ENCODE assay signal across 24 cellular contexts in the genomic region with DNA sequence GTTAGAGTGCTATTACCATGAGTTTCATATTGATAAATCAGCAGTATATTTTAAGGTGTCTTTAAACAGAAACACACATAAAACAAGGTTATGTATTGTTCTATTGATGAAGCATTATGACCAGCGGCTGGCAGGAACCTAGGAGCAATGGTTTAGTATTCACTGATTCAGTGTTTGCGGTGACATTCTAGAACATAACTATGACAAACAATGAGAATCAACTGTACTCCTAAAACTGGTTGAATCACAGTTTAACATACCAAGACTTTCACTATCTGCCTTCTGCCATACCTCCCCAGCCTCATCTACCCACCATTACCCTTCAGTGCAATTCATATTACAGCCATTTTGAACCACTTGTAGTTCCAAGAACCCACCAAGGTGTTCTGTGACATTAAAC. TPM values are rescaled to one million over a fixed set of nuclear protein-coding genes. Genes with fewer than 3 reads are reported as not detected.
DNase-seq lines count a peak whose midpoint lies in the region; ATAC-seq, FAIRE-seq and TF ChIP-seq lines count a peak whose summit lies in the region.
"Had no signal": no experiment of that assay in that cellular context is flagged by ENCODE, and none has a peak within 500 bp of the region (broad histone marks: within the 10 kb centered on the region; RNA-seq: fewer than 3 reads in every experiment).

No MANE protein-coding gene starts in this region.

- FAIRE-seq in astrocyte (lab: Jason Lieb, UNC): peak; percentile 72
- FAIRE-seq: GM12892 had no signal

- CTCF ChIA-PET in activated CD4-positive, alpha-beta T cell treated with anti-CD3 and anti-CD28 coated beads, Interleukin-2, amount 10 ng/mL, durations not matched to agents 7 days and 5 days (lab: Charles Lee): interaction anchor here (0.6 to 1.1 kb wide), 3 partner anchors 11 to 134 kb away, joined by 4 read pairs; a partner anchor contains a TSS
- CTCF ChIA-PET in Caco-2 (lab: Charles Lee): no interaction called here

- no peaks in the 10 kb centered on the region for H3K36me3 Mint-ChIP-seq in activated CD4-positive, alpha-beta T cell treated with anti-CD3 and anti-CD28 coated beads, Interleukin-2, amount 10 ng/mL, durations not matched to agents 7 days and 5 days (ENCODE audit: low read depth)
- H3K36me3 Mint-ChIP-seq in astrocyte (ENCODE audit: low read depth, unreplicated experiment) (no peaks in the 10 kb centered on the region), Caco-2 (ENCODE audit: insufficient read depth, unreplicated experiment) (no peaks in the 10 kb centered on the region)
- H3K36me3 Mint-ChIP-seq in naive thymus-derived CD8-positive, alpha-beta T cell: no peaks in the 10 kb centered on the region
- H3K36me3 Mint-ChIP-seq: CD8-positive, alpha-beta T cell; IgD-negative memory B cell had no signal

- no peak overlapping the region for H3K27ac Mint-ChIP-seq in activated CD4-positive, alpha-beta T cell treated with anti-CD3 and anti-CD28 coated beads, Interleukin-2, amount 10 ng/mL, durations not matched to agents 7 days and 5 days
- H3K27ac Mint-ChIP-seq in astrocyte (ENCODE audit: unreplicated experiment): no peak overlapping the region
- H3K27ac Mint-ChIP-seq in Caco-2 (ENCODE audit: unreplicated experiment): no peak overlapping the region
- no peak overlapping the region for H3K27ac Mint-ChIP-seq in naive thymus-derived CD8-positive, alpha-beta T cell
- H3K27ac Mint-ChIP-seq: CD8-positive, alpha-beta T cell; IgD-negative memory B cell had no signal

- H3K27me3 Mint-ChIP-seq in activated CD4-positive, alpha-beta T cell treated with anti-CD3 and anti-CD28 coated beads, Interleukin-2, amount 10 ng/mL, durations not matched to agents 7 days and 5 days: no peaks in the 10 kb centered on the region
- H3K27me3 Mint-ChIP-seq in astrocyte (ENCODE audit: low read depth, unreplicated experiment) (no peaks in the 10 kb centered on the region), Caco-2 (ENCODE audit: insufficient read depth, unreplicated experiment) (no peaks in the 10 kb centered on the region)
- peaks cover 0 to 2% (median 0%) of the 10 kb centered on the region in 5 donors for H3K27me3 Mint-ChIP-seq in naive thymus-derived CD8-positive, alpha-beta T cell

- H3K27ac ChIP-seq in astrocyte (ENCODE audit: low read depth, low read length): no peak overlapping the region

- H3K4me3 ChIP-seq in astrocyte (ENCODE audit: insufficient read depth, low read depth, low read length): no peak overlapping the region
- no peak overlapping the region for H3K4me3 ChIP-seq in Caco-2 (ENCODE audit: low read depth, low read length)

- peaks cover 29% of the 10 kb centered on the region for H3K4me1 ChIP-seq in astrocyte (ENCODE audit: insufficient read depth, low read length)
- peaks cover 27% of the 10 kb centered on the region for H3K4me1 ChIP-seq in Caco-2

- no peaks in the 10 kb centered on the region for H4K20me1 ChIP-seq in astrocyte (ENCODE audit: insufficient read depth, low read length)

- H3K79me2 ChIP-seq in astrocyte (ENCODE audit: insufficient read depth, low read length): no peaks in the 10 kb centered on the region

- ATAC-seq in HG03342 (IDR thresholded peaks at IDR 0.05; ENCODE audit: unreplicated experiment): no peak
- no peak for ATAC-seq in naive thymus-derived CD8-positive, alpha-beta T cell
- ATAC-seq: CD8-positive, alpha-beta T cell had no signal

- intact Hi-C loops in Caco-2 (cut with micrococcal nuclease; ENCODE audit: unreplicated experiment): no loop called here

- H3K27me3 ChIP-seq in astrocyte (ENCODE audit: insufficient read depth, low read length) (no peaks in the 10 kb centered on the region), Caco-2 (replicated peaks; ENCODE audit: control insufficient read depth, insufficient read depth, low read length) (no peaks in the 10 kb centered on the region)

- TF ChIP-seq CTCF in astrocyte (IDR thresholded peaks at IDR 0.05; ENCODE audit: insufficient read depth, low read depth, low read length) (no peak), Caco-2 (IDR thresholded peaks at IDR 0.05; ENCODE audit: insufficient read depth in 1 of 2, low read depth in 1 of 2, low read length in 1 of 2, severe bottlenecking in 1 of 2, unreplicated experiment in 1 of 2) (no peak)

- H3K4me2 ChIP-seq in astrocyte (ENCODE audit: low read length): no peak overlapping the region

- H2AFZ ChIP-seq in astrocyte (ENCODE audit: low read depth, low read length): no peak overlapping the region

- H3K9me3 ChIP-seq in astrocyte (ENCODE audit: insufficient read depth, low read depth, low read length) (no peaks in the 10 kb centered on the region), Caco-2 (no peaks in the 10 kb centered on the region)

- BruUV-seq in Caco-2 (replicated peaks; lab: Mats Ljungman, UMichigan): no TSS peak

- no peak overlapping the region for H3K9ac ChIP-seq in astrocyte (ENCODE audit: low read length)

- POLR2A ChIA-PET in activated CD4-positive, alpha-beta T cell treated with anti-CD3 and anti-CD28 coated beads, Interleukin-2, amount 10 ng/mL, durations not matched to agents 7 days and 5 days (lab: Charles Lee): no interaction called here
- POLR2A ChIA-PET in Caco-2 (lab: Charles Lee): no interaction called here
- POLR2A ChIA-PET in naive thymus-derived CD8-positive, alpha-beta T cell (lab: Charles Lee): no interaction called here

- H3K4me3 Mint-ChIP-seq in activated CD4-positive, alpha-beta T cell treated with anti-CD3 and anti-CD28 coated beads, Interleukin-2, amount 10 ng/mL, durations not matched to agents 7 days and 5 days: no peak overlapping the region
- H3K4me3 Mint-ChIP-seq in astrocyte (ENCODE audit: unreplicated experiment) (no peak overlapping the region), Caco-2 (ENCODE audit: unreplicated experiment) (no peak overlapping the region)
- H3K4me3 Mint-ChIP-seq in naive thymus-derived CD8-positive, alpha-beta T cell: no peak overlapping the region
- H3K4me3 Mint-ChIP-seq: CD8-positive, alpha-beta T cell; IgD-negative memory B cell had no signal

- no peaks in the 10 kb centered on the region for H3K9me3 Mint-ChIP-seq in activated CD4-positive, alpha-beta T cell treated with anti-CD3 and anti-CD28 coated beads, Interleukin-2, amount 10 ng/mL, durations not matched to agents 7 days and 5 days
- H3K9me3 Mint-ChIP-seq in astrocyte (ENCODE audit: unreplicated experiment) (no peaks in the 10 kb centered on the region), Caco-2 (ENCODE audit: unreplicated experiment) (no peaks in the 10 kb centered on the region)
- no peaks in the 10 kb centered on the region for H3K9me3 Mint-ChIP-seq in naive thymus-derived CD8-positive, alpha-beta T cell
- H3K9me3 Mint-ChIP-seq: CD8-positive, alpha-beta T cell; IgD-negative memory B cell had no signal

- DNase-seq in activated CD4-positive, alpha-beta T cell treated with anti-CD3 and anti-CD28 coated beads for 48 hours: peak; percentile 45
- DNase-seq in activated CD4-positive, alpha-beta T cell treated with anti-CD3 and anti-CD28 coated beads, Interleukin-2, amount 10 ng/mL, durations not matched to agents 7 days and 5 days: no peak
- DNase-seq in stimulated activated CD4-positive, alpha-beta T cell treated with anti-CD3 and anti-CD28 coated beads, Interleukin-1b, Interleukin-23, amount 100 ng/mL, for 48 hours: peak; percentile 46
- DNase-seq in stimulated activated CD4-positive, alpha-beta T cell treated with anti-CD3 and anti-CD28 coated beads, Interleukin-4, amount 100 ng/mL, for 1 hour: no peak
- DNase-seq in astrocyte (ENCODE audit: low read depth) (no peak), Caco-2 (no peak)
- DNase-seq in naive thymus-derived CD8-positive, alpha-beta T cell: no peak
- DNase-seq: C1 segment of cervical spinal cord; Calu3; CD8-positive, alpha-beta T cell; DMS153; GOT3; HCEC 1CT; NCI-H1105; NCI-H2029 treated with DMSO at 0.1 percent for 48 hours; NCI-H226; NCI-H510A treated with DMSO at 0.1 percent for 48 hours; NCI-H748 treated with DMSO at 0.1 percent for 48 hours; SIG-M5 had no signal

- H3K36me3 ChIP-seq in astrocyte (ENCODE audit: insufficient read depth, low read length) (no peaks in the 10 kb centered on the region), Caco-2 (ENCODE audit: control insufficient read depth, insufficient read depth, low read length) (no peaks in the 10 kb centered on the region)

- H3K4me1 Mint-ChIP-seq in activated CD4-positive, alpha-beta T cell treated with anti-CD3 and anti-CD28 coated beads, Interleukin-2, amount 10 ng/mL, durations not matched to agents 7 days and 5 days: peaks cover 8% of the 10 kb centered on the region
- peaks cover 48% of the 10 kb centered on the region for H3K4me1 Mint-ChIP-seq in astrocyte (ENCODE audit: low read depth, unreplicated experiment)
- peaks cover 11% of the 10 kb centered on the region for H3K4me1 Mint-ChIP-seq in Caco-2 (ENCODE audit: low read depth, unreplicated experiment)
- H3K4me1 Mint-ChIP-seq in naive thymus-derived CD8-positive, alpha-beta T cell: peaks cover 12 to 22% (median 20%) of the 10 kb centered on the region in 4 donors

RNA-seq across cellular contexts. Expression of a gene that starts 8.8 kb away (rescaled TPM):
- total RNA-seq in activated CD4-positive, alpha-beta T cell treated with anti-CD3 and anti-CD28 coated beads, Interleukin-2, amount 10 ng/mL, durations not matched to agents 7 days and 5 days: not detected
- total RNA-seq in astrocyte: 0.43 TPM in 2 replicates
- not detected in 2 replicates for total RNA-seq in Caco-2 (2022)
- total RNA-seq in naive thymus-derived CD8-positive, alpha-beta T cell: not detected
- polyA plus RNA-seq in naive thymus-derived CD8-positive, alpha-beta T cell: not detected
- total RNA-seq: A172; Calu3; CD8-positive, alpha-beta T cell had no signal
- polyA plus RNA-seq: IgD-negative memory B cell had no signal

RNA-seq across cellular contexts. Expression of a gene that starts 11.2 kb away (rescaled TPM):
- total RNA-seq in activated CD4-positive, alpha-beta T cell treated with anti-CD3 and anti-CD28 coated beads, Interleukin-2, amount 10 ng/mL, durations not matched to agents 7 days and 5 days: not detected
- 0.50 and 0.55 TPM in 2 replicates for total RNA-seq in astrocyte
- total RNA-seq in Caco-2 (2022): 0.61 and 1.2 TPM in 2 replicates
- not detected for total RNA-seq in naive thymus-derived CD8-positive, alpha-beta T cell
- not detected for polyA plus RNA-seq in naive thymus-derived CD8-positive, alpha-beta T cell
- total RNA-seq: Calu3; CD8-positive, alpha-beta T cell had no signal
- polyA plus RNA-seq: AG04450, IgD-negative memory B cell had no signal

RNA-seq across cellular contexts. Expression of a gene that starts 17.2 kb away (rescaled TPM):
- total RNA-seq in activated CD4-positive, alpha-beta T cell treated with anti-CD3 and anti-CD28 coated beads, Interleukin-2, amount 10 ng/mL, durations not matched to agents 7 days and 5 days: under 1 TPM; 0.71 to 0.89 TPM
- total RNA-seq in astrocyte (47.5 and 54.5 TPM in 2 replicates), Caco-2 (2022) (0.79 and 1.6 TPM in 2 replicates)
- total RNA-seq in naive thymus-derived CD8-positive, alpha-beta T cell: 1 to 10 TPM; 1.2 to 1.4 TPM
- 1 to 10 TPM in 2 of 3 donors, under 1 TPM in 1; 0.45 to 1.6 (median 1.4) TPM for polyA plus RNA-seq in naive thymus-derived CD8-positive, alpha-beta T cell
- polyA plus RNA-seq: IgD-negative memory B cell had no signal

Comparison
In these comparisons a context has a peak if more than half of its experiments do, and no peak if none do; other contexts are left out.
1. DNase-seq: peak in activated CD4-positive, alpha-beta T cell treated with anti-CD3 and anti-CD28 coated beads for 48 hours (single experiment) and stimulated activated CD4-positive, alpha-beta T cell treated with anti-CD3 and anti-CD28 coated beads, Interleukin-1b, Interleukin-23, amount 100 ng/mL, for 48 hours (single experiment); none in activated CD4-positive, alpha-beta T cell treated with anti-CD3 and anti-CD28 coated beads, Interleukin-2, amount 10 ng/mL, durations not matched to agents 7 days and 5 days (single experiment), stimulated activated CD4-positive, alpha-beta T cell treated with anti-CD3 and anti-CD28 coated beads, Interleukin-4, amount 100 ng/mL, for 1 hour (single experiment), astrocyte (single experiment), Caco-2 (0 of 2) and naive thymus-derived CD8-positive, alpha-beta T cell (0 of 10).
2. RNA of a gene that starts 17.2 kb away (total RNA-seq): 47.5 to 54.5 TPM in astrocyte; 1.2 to 1.4 TPM in naive thymus-derived CD8-positive, alpha-beta T cell, 0.71 to 0.89 TPM in activated CD4-positive, alpha-beta T cell treated with anti-CD3 and anti-CD28 coated beads, Interleukin-2, amount 10 ng/mL, durations not matched to agents 7 days and 5 days and 0.79 to 1.6 TPM in Caco-2; every median in the first group is over 10 times any median in the second.